1 cellular context compared by ENCODE assay signal in genomic region chr12:124906606-124907261, GRCh38.
TF ChIP-seq lines count a peak whose summit lies in the region.

No MANE protein-coding gene starts in this region.

TF ChIP-seq in HepG2, 621 proteins besides CTCF, POLR2A, EP300 and RAD21 (continued from another document and continues in another):
- TF ChIP-seq AFF4 (CRISPR knock-in tag; IDR thresholded peaks at IDR 0.05) (no peak), ZNF17 (CRISPR knock-in tag; IDR thresholded peaks at IDR 0.05) (no peak), MTERF4 (CRISPR knock-in tag; IDR thresholded peaks at IDR 0.05) (no peak), MEF2D (CRISPR knock-in tag; IDR thresholded peaks at IDR 0.05) (0 out of 2 replicates have a peak, but pooled peaks have one; percentile 55), CREM (IDR thresholded peaks at IDR 0.05) (no peak), CREM (CRISPR knock-in tag; IDR thresholded peaks at IDR 0.05) (no peak), RFX5 (IDR thresholded peaks at IDR 0.05; ENCODE audit: low read depth, low read length) (no peak), PBX3 (CRISPR knock-in tag; IDR thresholded peaks at IDR 0.05; ENCODE audit: borderline replicate concordance) (no peak), ZNF121 (CRISPR knock-in tag; IDR thresholded peaks at IDR 0.05) (no peak), ASH2L (IDR thresholded peaks at IDR 0.05; ENCODE audit: insufficient read length, low read depth, low read length) (no peak), THRA (CRISPR knock-in tag; IDR thresholded peaks at IDR 0.05; ENCODE audit: borderline replicate concordance) (peak; percentile 73), ZFP91 (CRISPR knock-in tag; IDR thresholded peaks at IDR 0.05; ENCODE audit: borderline replicate concordance) (no peak), SP140L (CRISPR knock-in tag; IDR thresholded peaks at IDR 0.05; ENCODE audit: borderline replicate concordance) (no peak), POLR2AphosphoS2 (IDR thresholded peaks at IDR 0.05; ENCODE audit: low read depth, low read length) (0 out of 2 replicates have a peak, but pooled peaks have one; percentile 51), RERE (CRISPR knock-in tag; IDR thresholded peaks at IDR 0.05; ENCODE audit: low read depth) (no peak), ZFX (CRISPR knock-in tag; IDR thresholded peaks at IDR 0.05; ENCODE audit: low read depth) (no peak), TARDBP (CRISPR knock-in tag; IDR thresholded peaks at IDR 0.05) (no peak), MAFK (conservative IDR thresholded peaks at IDR 0.05 in 1 of 2, IDR thresholded peaks at IDR 0.05 in 1 of 2; ENCODE audit: low read length in 2 of 2) (peak in 1 of 2 experiments; percentile 56; a peak in 2 of 4 replicates), ZNF44 (CRISPR knock-in tag; IDR thresholded peaks at IDR 0.05) (no peak), SAP130 (CRISPR knock-in tag; IDR thresholded peaks at IDR 0.05; ENCODE audit: low read depth) (peak; percentile 60), YEATS2 (CRISPR knock-in tag; IDR thresholded peaks at IDR 0.05; ENCODE audit: borderline replicate concordance) (peak; percentile 45; the same call in 1 of the 2 replicates), PPARG (CRISPR knock-in tag; conservative IDR thresholded peaks at IDR 0.05) (peak; percentile 66), ZNF101 (CRISPR knock-in tag; IDR thresholded peaks at IDR 0.05; ENCODE audit: borderline replicate concordance, low read depth) (no peak), GPBP1L1 (CRISPR knock-in tag; IDR thresholded peaks at IDR 0.05) (no peak), ZNF549 (CRISPR knock-in tag; IDR thresholded peaks at IDR 0.05) (no peak), FOXP4 (CRISPR knock-in tag; IDR thresholded peaks at IDR 0.05) (peak; percentile 47; the same call in 1 of the 2 replicates), ZNF678 (CRISPR knock-in tag; IDR thresholded peaks at IDR 0.05) (no peak), ZFP36L1 (CRISPR knock-in tag; IDR thresholded peaks at IDR 0.05) (no peak), SOX13 (IDR thresholded peaks at IDR 0.05) (no peak), SOX13 (CRISPR knock-in tag; conservative IDR thresholded peaks at IDR 0.05 in 1 of 2, IDR thresholded peaks at IDR 0.05 in 1 of 2) (peak in 1 of 2 experiments; percentile 43; a peak in 1 of 4 replicates), MED1 (CRISPR knock-in tag; IDR thresholded peaks at IDR 0.05) (peak; percentile 68), PCBP2 (optimal IDR thresholded peaks at IDR 0.05; ENCODE audit: low read depth, low read length, poor library complexity, severe bottlenecking) (no peak), ZNF83 (CRISPR knock-in tag; IDR thresholded peaks at IDR 0.05; ENCODE audit: borderline replicate concordance) (no peak), TCF12 (IDR thresholded peaks at IDR 0.05) (no peak), TCF12 (CRISPR knock-in tag; IDR thresholded peaks at IDR 0.05) (no peak), POGK (CRISPR knock-in tag; conservative IDR thresholded peaks at IDR 0.05) (no peak), ZBTB21 (CRISPR knock-in tag; IDR thresholded peaks at IDR 0.05) (no peak), ZBTB33 (CRISPR knock-in tag; IDR thresholded peaks at IDR 0.05) (0 out of 2 replicates have a peak, but pooled peaks have one; percentile 22)
